Comparison of ENCODE assay signal across 17 cellular contexts in the genomic region with DNA sequence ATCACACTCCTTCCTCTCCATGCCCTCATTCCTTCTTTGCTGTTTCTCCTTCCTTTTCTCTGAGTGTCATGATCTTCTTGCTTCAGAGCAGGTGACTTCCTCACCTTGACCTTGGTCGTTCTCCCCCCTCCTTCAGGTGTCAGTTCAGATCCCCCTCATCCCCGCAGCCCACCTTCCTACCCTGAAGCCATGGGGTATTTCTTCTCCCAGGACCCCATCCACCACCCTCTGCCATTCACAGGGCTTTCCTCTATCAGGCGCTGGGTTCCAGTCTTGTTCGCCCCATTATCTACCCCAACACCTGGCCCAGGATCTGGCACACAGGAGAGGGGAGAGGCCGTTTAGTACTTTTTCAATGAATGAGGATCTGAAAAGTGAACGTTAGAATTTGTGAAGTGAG.
"Had no signal": no experiment of that assay in that cellular context is flagged by ENCODE, and none has a peak within 500 bp of the region (broad histone marks: within the 10 kb centered on the region; RNA-seq: fewer than 3 reads in every experiment).

No MANE protein-coding gene starts in this region.

- ATAC-seq: esophagus mucosa; gastrocnemius medialis; left cardiac atrium; right lobe of liver; stimulated activated memory B cell treated with anti-CD40 and anti-IgM and Interleukin-4, amounts not matched to agents 10 μg/mL and 1 μg/mL and 100 μg/mL, for 72 hours had no signal

- H3K4me3 ChIP-seq: gastrocnemius medialis, left ventricle myocardium inferior, lung, prostate gland, right lobe of liver, stomach, thyroid gland, upper lobe of left lung, uterus had no signal

- H3K9me3 Mint-ChIP-seq: natural killer cell treated with Interleukin-12 subunit alpha and Interleukin-12 subunit beta and Interleukin-15 and Interleukin-18, amount 100 ng/mL, for 72 hours; stimulated activated memory B cell treated with anti-CD40 and anti-IgM and Interleukin-4, amounts not matched to agents 10 μg/mL and 1 μg/mL and 100 μg/mL, for 72 hours had no signal

- DNase-seq: cortex of kidney; effector memory CD4-positive, alpha-beta T cell; gastrocnemius medialis; left cardiac atrium; left ventricle myocardium inferior; mesenchymal stem cell; stomach; thyroid gland; upper lobe of left lung; uterus had no signal

- H3K4me3 Mint-ChIP-seq: natural killer cell treated with Interleukin-12 subunit alpha and Interleukin-12 subunit beta and Interleukin-15 and Interleukin-18, amount 100 ng/mL, for 72 hours; stimulated activated memory B cell treated with anti-CD40 and anti-IgM and Interleukin-4, amounts not matched to agents 10 μg/mL and 1 μg/mL and 100 μg/mL, for 72 hours had no signal

- H3K4me1 Mint-ChIP-seq: stimulated activated memory B cell treated with anti-CD40 and anti-IgM and Interleukin-4, amounts not matched to agents 10 μg/mL and 1 μg/mL and 100 μg/mL, for 72 hours had no signal

- H3K27me3 ChIP-seq: gastrocnemius medialis, right lobe of liver, thyroid gland, upper lobe of left lung, uterus had no signal

- H3K36me3 Mint-ChIP-seq: natural killer cell treated with Interleukin-12 subunit alpha and Interleukin-12 subunit beta and Interleukin-15 and Interleukin-18, amount 100 ng/mL, for 72 hours; stimulated activated memory B cell treated with anti-CD40 and anti-IgM and Interleukin-4, amounts not matched to agents 10 μg/mL and 1 μg/mL and 100 μg/mL, for 72 hours had no signal

- H3K27ac Mint-ChIP-seq: natural killer cell treated with Interleukin-12 subunit alpha and Interleukin-12 subunit beta and Interleukin-15 and Interleukin-18, amount 100 ng/mL, for 72 hours; stimulated activated memory B cell treated with anti-CD40 and anti-IgM and Interleukin-4, amounts not matched to agents 10 μg/mL and 1 μg/mL and 100 μg/mL, for 72 hours had no signal

- H3K27ac ChIP-seq: gastrocnemius medialis, left ventricle myocardium inferior, parathyroid adenoma, prostate gland, right lobe of liver, stomach, thyroid gland, upper lobe of left lung, uterus had no signal

- H3K27me3 Mint-ChIP-seq: stimulated activated memory B cell treated with anti-CD40 and anti-IgM and Interleukin-4, amounts not matched to agents 10 μg/mL and 1 μg/mL and 100 μg/mL, for 72 hours had no signal
